Comparison of ENCODE assay signal across 29 cellular contexts in genomic region chr3:16109929-16110328, GRCh38.
"Had no signal": no experiment of that assay in that cellular context is flagged by ENCODE, and none has a peak within 500 bp of the region (broad histone marks: within the 10 kb centered on the region; RNA-seq: fewer than 3 reads in every experiment).

No MANE protein-coding gene starts in this region.

- H3K27ac ChIP-seq: body of pancreas, esophagus muscularis mucosa, foreskin keratinocyte, left lung, neural progenitor cell, sigmoid colon, thyroid gland, VCaP had no signal

- H3K4me1 ChIP-seq: body of pancreas, foreskin keratinocyte, left lung, neural progenitor cell, sigmoid colon had no signal

- H3K4me2 ChIP-seq: neural progenitor cell had no signal

- DNase-seq: activated CD4-positive, alpha-beta T cell treated with anti-CD3 and anti-CD28 coated beads for 4 hours; activated CD4-positive, alpha-beta T cell treated with anti-CD3 and anti-CD28 coated beads, Interleukin-2, amount 50 U/mL, for 4 hours; activated effector memory CD4-positive, alpha-beta T cell treated with Interleukin-2 at 50 U/mL for 16 hours; activated naive CD4-positive, alpha-beta T cell treated with Interleukin-2 at 50 U/mL for 16 hours; activated T-cell treated with anti-CD3 and anti-CD28 coated beads for 4 hours; activated T-cell treated with anti-CD3 and anti-CD28 coated beads, Interleukin-2, amount 50 U/mL, for 72 hours; aorta; body of pancreas; endodermal cell; foreskin keratinocyte; left lung; mesendoderm; natural killer cell; occipital lobe; posterior cingulate gyrus; sigmoid colon; small intestine; stimulated activated CD4-positive, alpha-beta T cell treated with anti-CD3 and anti-CD28 coated beads, Interleukin-1b, Interleukin-23, amount 100 ng/mL, for 48 hours; stimulated activated CD4-positive, alpha-beta T cell treated with anti-CD3 and anti-CD28 coated beads, Interleukin-4, amount 100 ng/mL, for 4 hours; stimulated activated CD8-positive, alpha-beta memory T cell treated with anti-CD3 and anti-CD28 coated beads, Interleukin-4, amount 100 ng/mL, for 48 hours; stimulated activated naive CD8-positive, alpha-beta T cell treated with anti-CD3 and anti-CD28 coated beads, Interleukin-15, amount 100 ng/mL, for 72 hours; T-helper 1 cell had no signal

- H2AFZ ChIP-seq: neural progenitor cell had no signal

- ATAC-seq: activated T-cell treated with anti-CD3 and anti-CD28 coated beads, Interleukin-2, amount 50 U/mL, for 72 hours; body of pancreas; foreskin keratinocyte; left lung; natural killer cell; stimulated activated memory B cell treated with anti-CD40 and anti-IgM and Interleukin-4, amounts not matched to agents 10 μg/mL and 1 μg/mL and 100 μg/mL, for 72 hours; stimulated activated naive CD8-positive, alpha-beta T cell treated with anti-CD3 and anti-CD28 coated beads, Interleukin-15, amount 100 ng/mL, for 72 hours had no signal

- H3K4me3 ChIP-seq: body of pancreas, esophagus muscularis mucosa, left lung, neural progenitor cell, sigmoid colon, thyroid gland had no signal

- H3K9me3 ChIP-seq: body of pancreas, esophagus muscularis mucosa, left lung, sigmoid colon, thyroid gland had no signal

- H3K9ac ChIP-seq: neural progenitor cell had no signal

- FAIRE-seq: colon, islet of Langerhans, small intestine had no signal

- H3K27me3 ChIP-seq: body of pancreas, esophagus muscularis mucosa, foreskin keratinocyte, left lung, neural progenitor cell, sigmoid colon, thyroid gland had no signal

- H3K36me3 ChIP-seq: esophagus muscularis mucosa, left lung, neural progenitor cell, sigmoid colon, thyroid gland had no signal
